ENCODE assay signal across 19 cellular contexts in the genomic region with DNA sequence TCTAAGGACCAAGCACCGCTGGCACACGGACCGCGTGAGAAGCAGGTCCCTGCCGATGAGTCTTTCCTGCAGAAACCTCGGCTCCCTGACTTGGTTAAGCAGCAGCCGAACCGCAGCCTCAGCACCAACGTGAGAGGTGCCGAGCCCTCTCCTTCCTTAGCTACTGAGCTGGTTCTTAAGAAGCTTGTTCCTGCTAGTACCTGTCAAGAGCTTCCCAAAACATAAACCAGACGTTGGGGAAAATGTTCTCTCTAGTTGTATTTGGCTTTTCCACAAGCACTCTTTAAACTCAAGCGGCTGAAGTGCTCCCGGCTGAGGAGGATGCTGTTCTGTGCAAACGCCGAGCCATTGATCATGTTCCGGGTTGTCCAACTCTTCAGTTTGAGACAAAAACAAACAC. TPM values are rescaled to one million over a fixed set of nuclear protein-coding genes. Genes with fewer than 3 reads are reported as not detected.
DNase-seq lines count a peak whose midpoint lies in the region; ATAC-seq and TF ChIP-seq lines count a peak whose summit lies in the region.
"Had no signal": no experiment of that assay in that cellular context is flagged by ENCODE, and none has a peak within 500 bp of the region (broad histone marks: within the 10 kb centered on the region; RNA-seq: fewer than 3 reads in every experiment).

No MANE protein-coding gene starts in this region.

- TF ChIP-seq POLR2A in esophagus muscularis mucosa (IDR thresholded peaks at IDR 0.05; ENCODE audit: low read depth), result no peak

- H3K27me3 ChIP-seq in esophagus muscularis mucosa (no peaks in the 10 kb centered on the region), osteoblast (ENCODE audit: insufficient read depth, low read length) (peaks cover 10% of the 10 kb centered on the region), WERI-Rb-1 (ENCODE audit: insufficient read depth, low read depth, severe bottlenecking) (no peaks in the 10 kb centered on the region)
- H3K27me3 ChIP-seq: body of pancreas, gastrocnemius medialis had no signal

- no peaks in the 10 kb centered on the region for H4K20me1 ChIP-seq in osteoblast (ENCODE audit: insufficient read depth, low read length)

- peaks cover 3% of the 10 kb centered on the region for H3K9me3 Mint-ChIP-seq in Calu3 (ENCODE audit: low read depth, unreplicated experiment)

- DNase-seq in AG08395 (ENCODE audit: low spot score), result peak; percentile 16
- no peak for DNase-seq in Calu3
- DNase-seq in esophagus muscularis mucosa (ENCODE audit: extremely low spot score), result no peak
- DNase-seq in osteoblast (ENCODE audit: insufficient read length, low spot score, missing footprints), result no peak
- DNase-seq in SKM-1 (lab: John Stamatoyannopoulos, UW; ENCODE audit: unreplicated experiment), result no peak
- no peak for DNase-seq in WERI-Rb-1
- DNase-seq: activated CD4-positive, CD25-positive, alpha-beta regulatory T cell; activated CD8-positive, alpha-beta memory T cell treated with anti-CD3 and anti-CD28 coated beads for 24 hours; body of pancreas; DMS 273 treated with DMSO at 0.1 percent for 48 hours; gastrocnemius medialis; NCI-H1436 treated with DMSO at 0.1 percent for 48 hours; NCI-H345; stimulated activated CD4-positive, alpha-beta T cell treated with anti-CD3 and anti-CD28 coated beads, Interleukin-2, amount 100 ng/mL, for 24 hours; stimulated activated naive CD8-positive, alpha-beta T cell treated with anti-CD3 and anti-CD28 coated beads, Interleukin-15, amount 100 ng/mL, for 72 hours; T-helper 17 cell had no signal

- H3K4me3 ChIP-seq in esophagus muscularis mucosa (peak overlapping the region; percentile 6 to 42 (median 28)), osteoblast (ENCODE audit: insufficient read depth, low read length) (peak overlapping the region; percentile 25), WERI-Rb-1 (ENCODE audit: low read depth, low read length) (no peak overlapping the region)
- H3K4me3 ChIP-seq: body of pancreas, coronary artery, gastrocnemius medialis had no signal

- no peaks in the 10 kb centered on the region for H3K9me3 ChIP-seq in esophagus muscularis mucosa
- H3K9me3 ChIP-seq in osteoblast (ENCODE audit: low read depth, low read length), result peaks cover 1% of the 10 kb centered on the region
- peaks cover 2% of the 10 kb centered on the region for H3K9me3 ChIP-seq in WERI-Rb-1 (ENCODE audit: severe bottlenecking)
- H3K9me3 ChIP-seq: body of pancreas, gastrocnemius medialis had no signal

- TF ChIP-seq EP300 in esophagus muscularis mucosa (IDR thresholded peaks at IDR 0.05), result no peak

- H3K4me1 ChIP-seq in esophagus muscularis mucosa (peaks cover 15 to 36% (median 33%) of the 10 kb centered on the region in 4 donors), osteoblast (ENCODE audit: insufficient read depth, low read length) (peaks cover 3% of the 10 kb centered on the region)
- H3K4me1 ChIP-seq: body of pancreas, gastrocnemius medialis had no signal

- BruUV-seq in Calu3 (replicated peaks; lab: Mats Ljungman, UMichigan), result no TSS peak

- H3K27ac ChIP-seq in esophagus muscularis mucosa (replicated peaks in 1 of 4), result peak overlapping the region; percentile 64 to 80 (median 68)
- no peak overlapping the region for H3K27ac ChIP-seq in osteoblast (ENCODE audit: low read depth, low read length)
- H3K27ac ChIP-seq in WERI-Rb-1, result no peak overlapping the region
- H3K27ac ChIP-seq: body of pancreas, coronary artery, gastrocnemius medialis had no signal

- peak overlapping the region; percentile 28 for H3K4me3 Mint-ChIP-seq in Calu3 (ENCODE audit: low read depth, unreplicated experiment)
- H3K4me3 Mint-ChIP-seq: stimulated activated naive CD8-positive, alpha-beta T cell treated with anti-CD3 and anti-CD28 coated beads, Interleukin-15, amount 100 ng/mL, for 72 hours; T-helper 17 cell had no signal

- H3K36me3 ChIP-seq in esophagus muscularis mucosa, result no peaks in the 10 kb centered on the region
- H3K36me3 ChIP-seq in osteoblast (ENCODE audit: insufficient read depth, low read length), result no peaks in the 10 kb centered on the region
- H3K36me3 ChIP-seq in WERI-Rb-1, result no peaks in the 10 kb centered on the region
- H3K36me3 ChIP-seq: gastrocnemius medialis had no signal

- intact Hi-C loops in Calu3 (cut with micrococcal nuclease; ENCODE audit: unreplicated experiment) (loop anchor here (5.0 kb wide), 1 partner anchor 147 kb away; no protein-coding TSS in a partner anchor), esophagus muscularis mucosa (cut with DNase I) (loop anchor here (5.0 to 10.0 kb wide), 2 partner anchors 402 to 565 kb away; partner anchors contain the start of gene CCDC110)

- peak overlapping the region; percentile 67 for H3K4me2 ChIP-seq in osteoblast (ENCODE audit: insufficient read depth, low read length)

- no peaks in the 10 kb centered on the region for H3K79me2 ChIP-seq in osteoblast (ENCODE audit: insufficient read depth, low read length)

- TF ChIP-seq CTCF in Calu3 (IDR thresholded peaks at IDR 0.05; ENCODE audit: unreplicated experiment), result no peak
- TF ChIP-seq CTCF in esophagus muscularis mucosa (IDR thresholded peaks at IDR 0.05), result no peak
- no peak for TF ChIP-seq CTCF in osteoblast (IDR thresholded peaks at IDR 0.05; ENCODE audit: extremely low read depth, low read depth, low read length)
- no peak for TF ChIP-seq CTCF in WERI-Rb-1 (IDR thresholded peaks at IDR 0.05; ENCODE audit: low read depth, low read length)

- CTCF ChIA-PET in Calu3 (lab: Charles Lee), result interaction anchor here (1.0 kb wide), 1 partner anchor 18 kb away, joined by 4 read pairs; no protein-coding TSS in a partner anchor

- peak overlapping the region; percentile 30 for H2AFZ ChIP-seq in osteoblast (ENCODE audit: low read length)

- no peaks in the 10 kb centered on the region for H3K27me3 Mint-ChIP-seq in Calu3 (ENCODE audit: unreplicated experiment)

- ATAC-seq in GM19324 (IDR thresholded peaks at IDR 0.05; ENCODE audit: low FRiP score, unreplicated experiment), result no peak
- ATAC-seq: activated naive CD4-positive, alpha-beta T cell treated with anti-CD3 and anti-CD28 coated beads, Interleukin-2, amount 50 U/mL, for 72 hours; body of pancreas; gastrocnemius medialis; stimulated activated naive CD8-positive, alpha-beta T cell treated with anti-CD3 and anti-CD28 coated beads, Interleukin-15, amount 100 ng/mL, for 72 hours; T-helper 17 cell had no signal

- WGBS in esophagus muscularis mucosa, result 57% methylated on average over 16 of the region's 16 CpGs

- H3K27ac Mint-ChIP-seq in Calu3 (ENCODE audit: unreplicated experiment), result no peak overlapping the region
- H3K27ac Mint-ChIP-seq: activated naive CD4-positive, alpha-beta T cell treated with anti-CD3 and anti-CD28 coated beads, Interleukin-2, amount 50 U/mL, for 72 hours; stimulated activated naive CD8-positive, alpha-beta T cell treated with anti-CD3 and anti-CD28 coated beads, Interleukin-15, amount 100 ng/mL, for 72 hours; T-helper 17 cell had no signal

- H3K4me1 Mint-ChIP-seq in Calu3 (ENCODE audit: low read depth, unreplicated experiment), result no peaks in the 10 kb centered on the region
- H3K4me1 Mint-ChIP-seq: stimulated activated naive CD8-positive, alpha-beta T cell treated with anti-CD3 and anti-CD28 coated beads, Interleukin-15, amount 100 ng/mL, for 72 hours had no signal

- no peaks in the 10 kb centered on the region for H3K36me3 Mint-ChIP-seq in Calu3 (ENCODE audit: insufficient read depth, unreplicated experiment)

RNA-seq across cellular contexts. Expression of gene TLR3, which starts 29.3 kb away (rescaled TPM):
- total RNA-seq in Calu3 (2022), result 8.0 and 10.6 TPM in 2 replicates
- total RNA-seq in esophagus muscularis mucosa, result 1 to 10 TPM; 2.5 to 7.0 (median 4.0) TPM
- 8.0 and 8.8 TPM in 2 replicates for total RNA-seq in osteoblast

Comparison
In these comparisons a context has a peak if more than half of its experiments do, and no peak if none do; other contexts are left out.
1. H3K27ac ChIP-seq: peak in esophagus muscularis mucosa (4 of 4); none in osteoblast (single experiment) and WERI-Rb-1 (single experiment).